ENCODE assay signal across 8 cellular contexts in the genomic region with DNA sequence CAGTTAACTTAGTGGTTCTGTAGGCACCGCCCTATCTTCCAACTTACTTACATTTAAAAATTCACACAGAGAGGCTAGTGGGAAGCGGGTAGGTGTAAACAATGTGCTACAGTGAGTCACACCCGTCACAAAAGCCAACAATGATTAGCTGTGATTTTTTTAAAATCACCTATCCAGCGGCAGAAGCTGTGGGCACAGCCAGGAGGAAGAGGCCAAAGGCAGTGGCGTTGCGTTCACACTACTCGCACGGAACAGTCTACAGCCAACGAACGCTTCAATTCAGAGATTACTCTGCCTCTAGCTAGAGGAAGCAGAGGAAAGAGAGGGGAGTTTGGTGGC. TPM values are rescaled to one million over a fixed set of nuclear protein-coding genes. Genes with fewer than 3 reads are reported as not detected.
A peak's percentile ranks its signal among the peaks of the same experiment; 100 is the strongest.
DNase-seq lines count a peak whose midpoint lies in the region; ATAC-seq and TF ChIP-seq lines count a peak whose summit lies in the region.

No MANE protein-coding gene starts in this region.

- CTCF ChIA-PET in A673 (lab: Charles Lee): no interaction called here

- H3K27me3 ChIP-seq in A673 (replicated peaks; ENCODE audit: insufficient read depth, low read depth, low read length, poor library complexity) (peaks cover 42% of the 10 kb centered on the region), RWPE2 (ENCODE audit: insufficient read depth, poor library complexity, severe bottlenecking) (peaks cover 74% of the 10 kb centered on the region), fibroblast of lung (ENCODE audit: control insufficient read depth, insufficient read depth, low read length) (peaks cover 8% of the 10 kb centered on the region)

- H4K20me1 ChIP-seq in fibroblast of lung (ENCODE audit: control insufficient read depth, extremely low read depth, insufficient read depth, low read length): no peaks in the 10 kb centered on the region

- H3K9ac ChIP-seq in fibroblast of lung (ENCODE audit: insufficient read depth, low read length): no peak overlapping the region

- peak; percentile 16 for ATAC-seq in GM18520 (IDR thresholded peaks at IDR 0.05; ENCODE audit: unreplicated experiment)
- peak; percentile 50 for ATAC-seq in HG03045 (IDR thresholded peaks at IDR 0.05; ENCODE audit: unreplicated experiment)
- ATAC-seq in RWPE2 (ENCODE audit: low read depth): peak; percentile 65
- ATAC-seq in omental fat pad (ENCODE audit: low FRiP score): peak; percentile 53

- no peaks in the 10 kb centered on the region for H3K79me2 ChIP-seq in fibroblast of lung (ENCODE audit: control insufficient read depth, insufficient read depth, low read length)

- H2AFZ ChIP-seq in fibroblast of lung (ENCODE audit: low read length): peak overlapping the region; percentile 72

- intact Hi-C loops in A673 (cut with micrococcal nuclease; ENCODE audit: unreplicated experiment): loop anchor here (10.0 kb wide), 1 partner anchor 590 kb away; no protein-coding TSS in a partner anchor

- H3K36me3 ChIP-seq in A673 (ENCODE audit: insufficient read depth, low read length, poor library complexity, severe bottlenecking) (no peaks in the 10 kb centered on the region), RWPE2 (ENCODE audit: low read depth) (no peaks in the 10 kb centered on the region), fibroblast of lung (ENCODE audit: control insufficient read depth, insufficient read depth, low read length) (no peaks in the 10 kb centered on the region)

- H3K27ac ChIP-seq in A673 (ENCODE audit: low read depth, low read length, poor library complexity, severe bottlenecking) (no peak overlapping the region), RWPE2 (ENCODE audit: poor library complexity, severe bottlenecking) (no peak overlapping the region), fibroblast of lung (ENCODE audit: insufficient read depth, low read length) (no peak overlapping the region)

- no TSS peak for BruUV-seq in A673 (replicated peaks; lab: Mats Ljungman, UMichigan)

- H3K4me1 ChIP-seq in A673 (ENCODE audit: insufficient read depth, low read length, poor library complexity, severe bottlenecking): peaks cover 27% of the 10 kb centered on the region
- H3K4me1 ChIP-seq in RWPE2 (ENCODE audit: insufficient read depth, poor library complexity, severe bottlenecking): peaks cover 2% of the 10 kb centered on the region
- H3K4me1 ChIP-seq in fibroblast of lung (ENCODE audit: control insufficient read depth, extremely low read depth, insufficient read depth, low read length): no peaks in the 10 kb centered on the region

- peak overlapping the region; percentile 65 for H3K4me3 ChIP-seq in A673 (ENCODE audit: low read depth, low read length, poor library complexity, severe bottlenecking)
- H3K4me3 ChIP-seq in RWPE2 (ENCODE audit: severe bottlenecking): peak overlapping the region; percentile 23
- peak overlapping the region; percentile 59 to 80 (median 62) for H3K4me3 ChIP-seq in fibroblast of lung (replicated peaks in 1 of 4; ENCODE audit: control extremely low read depth in 1 of 4, insufficient read depth in 1 of 4, low read depth in 3 of 4, low read length in 4 of 4)

- peak overlapping the region; percentile 83 for H3K4me2 ChIP-seq in fibroblast of lung (ENCODE audit: extremely low read depth, insufficient read depth, low read length)

- H3K9me3 ChIP-seq in A673 (ENCODE audit: low read depth, low read length, poor library complexity, severe bottlenecking) (no peaks in the 10 kb centered on the region), RWPE2 (ENCODE audit: severe bottlenecking) (no peaks in the 10 kb centered on the region), fibroblast of lung (ENCODE audit: control insufficient read depth, insufficient read depth, low read depth, low read length) (no peaks in the 10 kb centered on the region)

- TF ChIP-seq CTCF in A673 (conservative IDR thresholded peaks at IDR 0.05; ENCODE audit: low read depth, low read length) (no peak), RWPE2 (IDR thresholded peaks at IDR 0.05; ENCODE audit: poor library complexity, severe bottlenecking) (no peak), fibroblast of lung (conservative IDR thresholded peaks at IDR 0.05 in 1 of 2, IDR thresholded peaks at IDR 0.05 in 1 of 2; ENCODE audit: low read depth in 1 of 2, low read length in 2 of 2) (no peak), omental fat pad (IDR thresholded peaks at IDR 0.05) (no peak)

- DNase-seq in A673 (ENCODE audit: low spot score) (no peak), RWPE2 (ENCODE audit: low spot score) (no peak), fibroblast of lung (ENCODE audit: low read depth in 2 of 2) (peak in 1 of 2 donors; percentile 73), omental fat pad (ENCODE audit: low spot score) (no peak), ureter (ENCODE audit: low spot score) (no peak), OCI-M2 (lab: John Stamatoyannopoulos, UW; ENCODE audit: unreplicated experiment) (no peak)

- POLR2A ChIA-PET in A673 (lab: Charles Lee; ENCODE audit: low non-redundant PET): interaction anchor here (0.6 kb wide), 1 partner anchor 22 kb away, joined by 3 read pairs; no protein-coding TSS in a partner anchor

RNA-seq across cellular contexts. Expression of a gene that starts 2.5 kb away (rescaled TPM):
- total RNA-seq in A673 (2021) (0.39 and 1.4 TPM in 2 replicates), fibroblast of lung (2.1 TPM in 2 replicates), omental fat pad (10 to 100 TPM in 2 of 4 donors, 1 to 10 TPM in 2; 5.3 to 17.4 (median 12.5) TPM), ureter (10.6 TPM)
- 0.61 and 1.7 TPM in 2 replicates for polyA plus RNA-seq in fibroblast of lung
- 0.38 and 0.39 TPM in 2 replicates for polyA plus RNA-seq in fibroblast of lung (2012)
- polyA minus RNA-seq in fibroblast of lung (ENCODE audit: low replicate concordance): 0.35 TPM in 1 of 2 replicates, not detected in the other
